Comparison of ENCODE assay signal across 8 cellular contexts in the genomic region with DNA sequence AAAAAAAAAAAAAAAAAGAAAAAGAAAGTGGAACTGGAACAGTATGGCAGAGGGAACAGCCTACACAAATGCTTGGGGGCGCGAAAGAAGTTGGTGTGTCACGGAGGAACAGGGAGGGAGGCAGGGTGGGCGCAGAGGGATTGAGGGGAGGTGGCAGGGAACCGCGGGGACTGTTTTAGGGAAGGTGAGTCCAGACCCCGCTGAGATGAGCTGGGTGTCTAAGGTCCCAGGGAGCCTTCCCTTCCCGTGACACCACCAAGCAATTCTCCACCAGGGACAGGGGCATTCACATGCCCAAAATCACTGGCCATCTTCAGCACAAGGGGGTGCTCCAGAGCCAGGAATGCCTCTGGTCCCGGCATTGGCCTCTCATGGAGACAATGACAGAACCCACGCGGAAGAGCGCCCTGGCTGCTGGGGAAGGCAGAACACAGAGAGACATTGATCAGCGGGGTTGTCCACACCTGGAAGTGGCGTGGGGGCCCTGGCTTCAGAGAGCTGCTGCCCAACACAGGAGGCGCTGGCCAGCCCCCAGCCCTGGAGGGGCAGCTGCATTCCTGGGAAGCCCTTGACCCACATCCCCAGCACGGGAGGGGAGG. TPM values are rescaled to one million over a fixed set of nuclear protein-coding genes. Genes with fewer than 3 reads are reported as not detected.
A peak's percentile ranks its signal among the peaks of the same experiment; 100 is the strongest.
DNase-seq lines count a peak whose midpoint lies in the region; ATAC-seq, FAIRE-seq and TF ChIP-seq lines count a peak whose summit lies in the region.

No MANE protein-coding gene starts in this region.

- H3K9me3 Mint-ChIP-seq in stimulated activated effector memory CD8-positive, alpha-beta T cell treated with anti-CD3 and anti-CD28 coated beads, Interleukin-12 subunit alpha, Interleukin-12 subunit beta, amount 100 ng/mL, for 72 hours: no peaks in the 10 kb centered on the region

- H3K4me3 ChIP-seq in HFF-Myc (replicated peaks; ENCODE audit: low read depth, low read length): no peak overlapping the region
- no peak overlapping the region for H3K4me3 ChIP-seq in bronchial epithelial cell (ENCODE audit: low read depth, low read length)

- no peak for TF ChIP-seq POLR2A in GM18505 (IDR thresholded peaks at IDR 0.05; ENCODE audit: borderline replicate concordance, extremely low read depth, insufficient read depth, insufficient read length)

- FAIRE-seq in D721Med (lab: Jason Lieb, UNC): no peak
- FAIRE-seq in bronchial epithelial cell (lab: Jason Lieb, UNC): no peak

- H3K27ac Mint-ChIP-seq in stimulated activated effector memory CD8-positive, alpha-beta T cell treated with anti-CD3 and anti-CD28 coated beads, Interleukin-12 subunit alpha, Interleukin-12 subunit beta, amount 100 ng/mL, for 72 hours: peak overlapping the region; percentile 95

- no peaks in the 10 kb centered on the region for H3K27me3 ChIP-seq in bronchial epithelial cell (ENCODE audit: control insufficient read depth, insufficient read depth, low read length)

- H3K36me3 ChIP-seq in bronchial epithelial cell (ENCODE audit: control insufficient read depth, insufficient read depth, low read length): peaks cover 17% of the 10 kb centered on the region

- H3K36me3 Mint-ChIP-seq in stimulated activated effector memory CD8-positive, alpha-beta T cell treated with anti-CD3 and anti-CD28 coated beads, Interleukin-12 subunit alpha, Interleukin-12 subunit beta, amount 100 ng/mL, for 72 hours: peaks cover 87% of the 10 kb centered on the region

- peak; percentile 69 for TF ChIP-seq CTCF in D721Med (IDR thresholded peaks at IDR 0.05; ENCODE audit: insufficient read depth, missing control alignments)
- peak; percentile 48 for TF ChIP-seq CTCF in HFF-Myc (IDR thresholded peaks at IDR 0.05; ENCODE audit: low read depth, low read length, missing control alignments)
- peak; percentile 72 for TF ChIP-seq CTCF in bronchial epithelial cell (IDR thresholded peaks at IDR 0.05; ENCODE audit: insufficient read depth, low read length, severe bottlenecking)

- no peak overlapping the region for H3K4me3 Mint-ChIP-seq in stimulated activated effector memory CD8-positive, alpha-beta T cell treated with anti-CD3 and anti-CD28 coated beads, Interleukin-12 subunit alpha, Interleukin-12 subunit beta, amount 100 ng/mL, for 72 hours

- H3K4me1 Mint-ChIP-seq in stimulated activated effector memory CD8-positive, alpha-beta T cell treated with anti-CD3 and anti-CD28 coated beads, Interleukin-12 subunit alpha, Interleukin-12 subunit beta, amount 100 ng/mL, for 72 hours: peaks cover 40% of the 10 kb centered on the region

- DNase-seq in D721Med (ENCODE audit: insufficient read length, low spot score): no peak
- DNase-seq in HFF-Myc (ENCODE audit: extremely low read depth, low read depth): no peak
- peak; percentile 66 for DNase-seq in RPMI7951 (ENCODE audit: low read depth)
- DNase-seq in bronchial epithelial cell (ENCODE audit: low read depth): peak; percentile 21
- DNase-seq in islet precursor cell: peak; percentile 91
- DNase-seq in stimulated activated effector memory CD8-positive, alpha-beta T cell treated with anti-CD3 and anti-CD28 coated beads, Interleukin-12 subunit alpha, Interleukin-12 subunit beta, amount 100 ng/mL, for 72 hours (ENCODE audit: low spot score in 2 of 2): no peak
- DNase-seq in NCI-H2029 (lab: John Stamatoyannopoulos, UW): no peak

- no peak for ATAC-seq in stimulated activated effector memory CD8-positive, alpha-beta T cell treated with anti-CD3 and anti-CD28 coated beads, Interleukin-12 subunit alpha, Interleukin-12 subunit beta, amount 100 ng/mL, for 72 hours
- no peak for ATAC-seq in GM18505 (IDR thresholded peaks at IDR 0.05; ENCODE audit: unreplicated experiment)

RNA-seq across cellular contexts. Expression of a gene that starts 6.9 kb away (rescaled TPM):
- total RNA-seq in RPMI7951 (2014; rRNA removed; shearing (Covaris generic)): 0.20 and 0.24 TPM in 2 replicates
- total RNA-seq in bronchial epithelial cell: not detected in 2 replicates

RNA-seq across cellular contexts. Expression of a gene that starts 18.8 kb away (rescaled TPM):
- total RNA-seq in RPMI7951 (2014; rRNA removed; shearing (Covaris generic)): not detected in 2 replicates
- not detected in 2 replicates for total RNA-seq in bronchial epithelial cell

RNA-seq across cellular contexts. Expression of a gene that starts 25.9 kb away (rescaled TPM):
- 0.48 TPM in 1 of 2 replicates, not detected in the other for total RNA-seq in RPMI7951 (2014; rRNA removed; shearing (Covaris generic))
- 0.26 and 0.38 TPM in 2 replicates for total RNA-seq in bronchial epithelial cell

RNA-seq across cellular contexts. Expression of a gene that starts 32.9 kb away (rescaled TPM):
- total RNA-seq in RPMI7951 (2014; rRNA removed; shearing (Covaris generic)): 0.10 TPM in 1 of 2 replicates, not detected in the other
- not detected in 2 replicates for total RNA-seq in bronchial epithelial cell

RNA-seq across cellular contexts. Expression of a gene that starts 38.4 kb away (rescaled TPM):
- total RNA-seq in RPMI7951 (2014; rRNA removed; shearing (Covaris generic)): 18.9 and 24.7 TPM in 2 replicates
- 24.2 and 25.1 TPM in 2 replicates for total RNA-seq in bronchial epithelial cell

Comparison
In these comparisons a context has a peak if more than half of its experiments do, and no peak if none do; other contexts are left out.
1. DNase-seq: peak in RPMI7951 (single experiment), bronchial epithelial cell (single experiment) and islet precursor cell (single experiment); none in D721Med (single experiment), HFF-Myc (single experiment), stimulated activated effector memory CD8-positive, alpha-beta T cell treated with anti-CD3 and anti-CD28 coated beads, Interleukin-12 subunit alpha, Interleukin-12 subunit beta, amount 100 ng/mL, for 72 hours (0 of 2) and NCI-H2029 (single experiment).
2. Peak in every context shown above with its lines, with median percentiles within 50 percentile points of each other: CTCF ChIP-seq.